Comparison of ENCODE assay signal across 14 cellular contexts in genomic region chr14:64696355-64696844, GRCh38. TPM values are rescaled to one million over a fixed set of nuclear protein-coding genes. Genes with fewer than 3 reads are reported as not detected.
DNase-seq lines count a peak whose midpoint lies in the region; ATAC-seq and TF ChIP-seq lines count a peak whose summit lies in the region.
"Had no signal": no experiment of that assay in that cellular context is flagged by ENCODE, and none has a peak within 500 bp of the region (broad histone marks: within the 10 kb centered on the region; RNA-seq: fewer than 3 reads in every experiment).

No MANE protein-coding gene starts in this region.

- no peak for TF ChIP-seq POLR2A in uterus (IDR thresholded peaks at IDR 0.05)

- H3K18ac ChIP-seq in mesendoderm (ENCODE audit: low read length): no peak overlapping the region

- H3K27ac ChIP-seq in endodermal cell (ENCODE audit: low read depth, low read length) (no peak overlapping the region), mesendoderm (ENCODE audit: low read depth, low read length) (no peak overlapping the region), uterus (peak overlapping the region; percentile 78 to 79), foreskin keratinocyte (no peak overlapping the region)

- no peak overlapping the region for H2BK15ac ChIP-seq in mesendoderm (replicated peaks; ENCODE audit: low read depth)

- H3K27me3 ChIP-seq in endodermal cell (ENCODE audit: control insufficient read depth, insufficient read depth, low read length, poor library complexity, severe bottlenecking): peaks cover 30% of the 10 kb centered on the region
- no peaks in the 10 kb centered on the region for H3K27me3 ChIP-seq in mesendoderm (ENCODE audit: insufficient read depth, low read length, poor library complexity)
- no peaks in the 10 kb centered on the region for H3K27me3 ChIP-seq in uterus
- no peaks in the 10 kb centered on the region for H3K27me3 ChIP-seq in foreskin keratinocyte

- no peak overlapping the region for H2AK5ac ChIP-seq in mesendoderm (ENCODE audit: low read length)

- no peaks in the 10 kb centered on the region for H3K36me3 Mint-ChIP-seq in activated CD8-positive, alpha-beta memory T cell treated with anti-CD3 and anti-CD28 coated beads, Interleukin-2, amount 10 ng/mL, durations not matched to agents 7 days and 5 days
- H3K36me3 Mint-ChIP-seq in endodermal cell (ENCODE audit: low read depth): no peaks in the 10 kb centered on the region
- H3K36me3 Mint-ChIP-seq in activated CD8-positive, alpha-beta T cell treated with anti-CD3 and anti-CD28 coated beads, Interleukin-2, amount 10 ng/mL, durations not matched to agents 7 days and 5 days (ENCODE audit: low read depth): no peaks in the 10 kb centered on the region

- H4K8ac ChIP-seq in mesendoderm (ENCODE audit: low read depth, low read length): no peak overlapping the region

- H2BK120ac ChIP-seq in mesendoderm (ENCODE audit: low read depth, low read length): no peak overlapping the region

- WGBS in endodermal cell (ENCODE audit: insufficient coverage in 1 of 2, insufficient read length in 1 of 2), 2 experiments: 83 to 100% methylated on average over 1 to 4 of the region's 4 CpGs
- WGBS in mesendoderm (ENCODE audit: extremely low coverage, insufficient coverage, low lambda C conversion rate): no CpG with 5 or more reads among the region's 4 CpGs

- H3K9me3 ChIP-seq in endodermal cell (ENCODE audit: control insufficient read depth, low read length): no peaks in the 10 kb centered on the region
- H3K9me3 ChIP-seq in uterus: no peaks in the 10 kb centered on the region
- H3K9me3 ChIP-seq: SK-N-SH had no signal

- H3K9ac ChIP-seq in endodermal cell (ENCODE audit: extremely low read depth, low read length, poor library complexity, severe bottlenecking) (no peak overlapping the region), mesendoderm (ENCODE audit: low read length) (no peak overlapping the region)
- H3K9ac ChIP-seq: SK-N-SH had no signal

- H3K4ac ChIP-seq in mesendoderm (ENCODE audit: low read depth, low read length): no peak overlapping the region

- ATAC-seq in activated CD8-positive, alpha-beta memory T cell treated with anti-CD3 and anti-CD28 coated beads, Interleukin-2, amount 10 ng/mL, durations not matched to agents 7 days and 5 days: peak; percentile 39
- ATAC-seq in HG03025 (IDR thresholded peaks at IDR 0.05; ENCODE audit: low FRiP score, unreplicated experiment) (no peak), foreskin keratinocyte (no peak)
- no peak for ATAC-seq in activated CD8-positive, alpha-beta T cell treated with anti-CD3 and anti-CD28 coated beads, Interleukin-2, amount 10 ng/mL, durations not matched to agents 7 days and 5 days
- ATAC-seq: activated T-cell treated with anti-CD3 and anti-CD28 coated beads, Interleukin-2, amount 50 U/mL, for 72 hours had no signal

- no peak overlapping the region for H3K4me2 ChIP-seq in mesendoderm (ENCODE audit: low read length)
- H3K4me2 ChIP-seq: SK-N-SH had no signal

- H3K4me1 Mint-ChIP-seq in activated CD8-positive, alpha-beta memory T cell treated with anti-CD3 and anti-CD28 coated beads, Interleukin-2, amount 10 ng/mL, durations not matched to agents 7 days and 5 days: peaks cover 28% of the 10 kb centered on the region
- peaks cover 20% of the 10 kb centered on the region for H3K4me1 Mint-ChIP-seq in endodermal cell
- peaks cover 15% of the 10 kb centered on the region for H3K4me1 Mint-ChIP-seq in activated CD8-positive, alpha-beta T cell treated with anti-CD3 and anti-CD28 coated beads, Interleukin-2, amount 10 ng/mL, durations not matched to agents 7 days and 5 days (ENCODE audit: low read depth)

- no peak overlapping the region for H3K56ac ChIP-seq in mesendoderm (ENCODE audit: low read length)

- no peak overlapping the region for H2BK5ac ChIP-seq in mesendoderm (ENCODE audit: low read length)

- DNase-seq in activated CD8-positive, alpha-beta memory T cell treated with anti-CD3 and anti-CD28 coated beads, Interleukin-2, amount 10 ng/mL, durations not matched to agents 7 days and 5 days: no peak
- DNase-seq in activated CD8-positive, alpha-beta memory T cell treated with anti-CD3 and anti-CD28 coated beads for 24 hours: no peak
- peak; percentile 74 for DNase-seq in endodermal cell
- DNase-seq in mesendoderm: peak; percentile 45
- DNase-seq in uterus: peak; percentile 53 to 73
- DNase-seq in activated CD8-positive, alpha-beta T cell treated with anti-CD3 and anti-CD28 coated beads, Interleukin-2, amount 10 ng/mL, durations not matched to agents 7 days and 5 days: no peak
- no peak for DNase-seq in foreskin keratinocyte
- DNase-seq: activated T-cell treated with anti-CD3 and anti-CD28 coated beads, Interleukin-2, amount 50 U/mL, for 72 hours; aorta; foreskin melanocyte; Kasumi-1; NCI-H2029 treated with DMSO at 0.1 percent for 48 hours; SK-N-SH had no signal

- H4K5ac ChIP-seq in mesendoderm (ENCODE audit: low read length): no peak overlapping the region

- H3K36me3 ChIP-seq in endodermal cell (ENCODE audit: control insufficient read depth, insufficient read depth, low read length): no peaks in the 10 kb centered on the region
- no peaks in the 10 kb centered on the region for H3K36me3 ChIP-seq in mesendoderm (ENCODE audit: control insufficient read depth, insufficient read depth, low read length)
- H3K36me3 ChIP-seq in uterus: no peaks in the 10 kb centered on the region

- no peaks in the 10 kb centered on the region for H3K79me2 ChIP-seq in mesendoderm (ENCODE audit: control insufficient read depth, insufficient read depth, low read length)

- POLR2A ChIA-PET in activated CD8-positive, alpha-beta T cell treated with anti-CD3 and anti-CD28 coated beads, Interleukin-2, amount 10 ng/mL, durations not matched to agents 7 days and 5 days (lab: Charles Lee): no interaction called here

- no peak overlapping the region for H3K23ac ChIP-seq in mesendoderm (ENCODE audit: low read length)

- no peaks in the 10 kb centered on the region for H3K9me3 Mint-ChIP-seq in activated CD8-positive, alpha-beta memory T cell treated with anti-CD3 and anti-CD28 coated beads, Interleukin-2, amount 10 ng/mL, durations not matched to agents 7 days and 5 days (ENCODE audit: low read depth)
- H3K9me3 Mint-ChIP-seq in endodermal cell: no peaks in the 10 kb centered on the region
- H3K9me3 Mint-ChIP-seq in activated CD8-positive, alpha-beta T cell treated with anti-CD3 and anti-CD28 coated beads, Interleukin-2, amount 10 ng/mL, durations not matched to agents 7 days and 5 days (ENCODE audit: insufficient read depth): no peaks in the 10 kb centered on the region
- H3K9me3 Mint-ChIP-seq: activated T-cell treated with anti-CD3 and anti-CD28 coated beads, Interleukin-2, amount 50 U/mL, for 72 hours had no signal

- CTCF ChIA-PET in activated CD8-positive, alpha-beta memory T cell treated with anti-CD3 and anti-CD28 coated beads, Interleukin-2, amount 10 ng/mL, durations not matched to agents 7 days and 5 days (lab: Charles Lee): interaction anchor here (0.6 to 1.8 kb wide), 2 partner anchors 13 to 461 kb away, joined by 3 to 7 read pairs; no protein-coding TSS in a partner anchor
- CTCF ChIA-PET in activated CD8-positive, alpha-beta T cell treated with anti-CD3 and anti-CD28 coated beads, Interleukin-2, amount 10 ng/mL, durations not matched to agents 7 days and 5 days (lab: Charles Lee): interaction anchor here (0.7 to 1.0 kb wide), 2 partner anchors 11 to 24 kb away, joined by 3 read pairs; no protein-coding TSS in a partner anchor

- no peak overlapping the region for H3K4me3 Mint-ChIP-seq in activated CD8-positive, alpha-beta memory T cell treated with anti-CD3 and anti-CD28 coated beads, Interleukin-2, amount 10 ng/mL, durations not matched to agents 7 days and 5 days
- H3K4me3 Mint-ChIP-seq in endodermal cell: no peak overlapping the region
- H3K4me3 Mint-ChIP-seq in activated CD8-positive, alpha-beta T cell treated with anti-CD3 and anti-CD28 coated beads, Interleukin-2, amount 10 ng/mL, durations not matched to agents 7 days and 5 days: no peak overlapping the region
- H3K4me3 Mint-ChIP-seq: activated T-cell treated with anti-CD3 and anti-CD28 coated beads, Interleukin-2, amount 50 U/mL, for 72 hours had no signal

- no peaks in the 10 kb centered on the region for H3K79me1 ChIP-seq in mesendoderm (ENCODE audit: low read length)

- H3K4me1 ChIP-seq in endodermal cell (ENCODE audit: control insufficient read depth, insufficient read depth, low read length) (peaks cover 7% of the 10 kb centered on the region), mesendoderm (ENCODE audit: control insufficient read depth, low read depth, low read length) (peaks cover 9% of the 10 kb centered on the region), uterus (no peaks in the 10 kb centered on the region), foreskin keratinocyte (no peaks in the 10 kb centered on the region)

- H3K4me3 ChIP-seq in endodermal cell (ENCODE audit: low read length) (no peak overlapping the region), mesendoderm (ENCODE audit: low read length) (no peak overlapping the region), uterus (no peak overlapping the region)

- TF ChIP-seq CTCF in endodermal cell (conservative IDR thresholded peaks at IDR 0.05) (no peak), uterus (IDR thresholded peaks at IDR 0.05) (no peak), foreskin keratinocyte (conservative IDR thresholded peaks at IDR 0.05) (no peak)

- H3K27ac Mint-ChIP-seq in activated CD8-positive, alpha-beta memory T cell treated with anti-CD3 and anti-CD28 coated beads, Interleukin-2, amount 10 ng/mL, durations not matched to agents 7 days and 5 days: no peak overlapping the region
- H3K27ac Mint-ChIP-seq in endodermal cell: no peak overlapping the region
- no peak overlapping the region for H3K27ac Mint-ChIP-seq in activated CD8-positive, alpha-beta T cell treated with anti-CD3 and anti-CD28 coated beads, Interleukin-2, amount 10 ng/mL, durations not matched to agents 7 days and 5 days
- H3K27ac Mint-ChIP-seq: activated T-cell treated with anti-CD3 and anti-CD28 coated beads, Interleukin-2, amount 50 U/mL, for 72 hours had no signal

- intact Hi-C loops in uterus (cut with DNase I; ENCODE audit: low total_unique reads): no loop called here

- H3K27me3 Mint-ChIP-seq in activated CD8-positive, alpha-beta memory T cell treated with anti-CD3 and anti-CD28 coated beads, Interleukin-2, amount 10 ng/mL, durations not matched to agents 7 days and 5 days: peaks cover 53% of the 10 kb centered on the region
- H3K27me3 Mint-ChIP-seq in endodermal cell (ENCODE audit: insufficient read depth): peaks cover 67% of the 10 kb centered on the region
- peaks cover 60% of the 10 kb centered on the region for H3K27me3 Mint-ChIP-seq in activated CD8-positive, alpha-beta T cell treated with anti-CD3 and anti-CD28 coated beads, Interleukin-2, amount 10 ng/mL, durations not matched to agents 7 days and 5 days (ENCODE audit: low read depth)

RNA-seq across cellular contexts. Expression of gene PLEKHG3, which starts 7.8 kb away (rescaled TPM):
- total RNA-seq in activated CD8-positive, alpha-beta memory T cell treated with anti-CD3 and anti-CD28 coated beads, Interleukin-2, amount 10 ng/mL, durations not matched to agents 7 days and 5 days: 10 to 100 TPM; 11.9 to 28.2 TPM
- total RNA-seq in endodermal cell: 10 to 100 TPM; 31.7 to 52.6 TPM
- 35.6 TPM for polyA plus RNA-seq in endodermal cell (2013, experiment 1 of 2)
- 30.8 TPM for polyA plus RNA-seq in endodermal cell (2013, experiment 2 of 2)
- polyA plus RNA-seq in mesendoderm (2013, experiment 1 of 2): 20.7 TPM
- polyA plus RNA-seq in mesendoderm (2013, experiment 2 of 2): 21.8 TPM
- total RNA-seq in uterus: 100 to 1,000 TPM in 1 of 4 donors, 10 to 100 TPM in 3; 40.5 to 178 (median 59.7) TPM
- 1 to 10 TPM; 7.3 to 7.8 TPM for total RNA-seq in activated CD8-positive, alpha-beta T cell treated with anti-CD3 and anti-CD28 coated beads, Interleukin-2, amount 10 ng/mL, durations not matched to agents 7 days and 5 days
- 84.7 and 99.7 TPM in 2 replicates for total RNA-seq in foreskin keratinocyte
- polyA plus RNA-seq in foreskin keratinocyte: 41.3 and 47.0 TPM in 2 replicates

Comparison
In these comparisons a context has a peak if more than half of its experiments do, and no peak if none do; other contexts are left out.
1. DNase-seq: peak in endodermal cell (single experiment), mesendoderm (single experiment) and uterus (2 of 2); none in activated CD8-positive, alpha-beta memory T cell treated with anti-CD3 and anti-CD28 coated beads, Interleukin-2, amount 10 ng/mL, durations not matched to agents 7 days and 5 days (single experiment), activated CD8-positive, alpha-beta memory T cell treated with anti-CD3 and anti-CD28 coated beads for 24 hours (single experiment), activated CD8-positive, alpha-beta T cell treated with anti-CD3 and anti-CD28 coated beads, Interleukin-2, amount 10 ng/mL, durations not matched to agents 7 days and 5 days (single experiment) and foreskin keratinocyte (0 of 2).
2. H3K27ac ChIP-seq: peak in uterus (2 of 2); none in endodermal cell (single experiment), mesendoderm (single experiment) and foreskin keratinocyte (single experiment).